Comparison of ENCODE assay signal across 19 cellular contexts in the genomic region with DNA sequence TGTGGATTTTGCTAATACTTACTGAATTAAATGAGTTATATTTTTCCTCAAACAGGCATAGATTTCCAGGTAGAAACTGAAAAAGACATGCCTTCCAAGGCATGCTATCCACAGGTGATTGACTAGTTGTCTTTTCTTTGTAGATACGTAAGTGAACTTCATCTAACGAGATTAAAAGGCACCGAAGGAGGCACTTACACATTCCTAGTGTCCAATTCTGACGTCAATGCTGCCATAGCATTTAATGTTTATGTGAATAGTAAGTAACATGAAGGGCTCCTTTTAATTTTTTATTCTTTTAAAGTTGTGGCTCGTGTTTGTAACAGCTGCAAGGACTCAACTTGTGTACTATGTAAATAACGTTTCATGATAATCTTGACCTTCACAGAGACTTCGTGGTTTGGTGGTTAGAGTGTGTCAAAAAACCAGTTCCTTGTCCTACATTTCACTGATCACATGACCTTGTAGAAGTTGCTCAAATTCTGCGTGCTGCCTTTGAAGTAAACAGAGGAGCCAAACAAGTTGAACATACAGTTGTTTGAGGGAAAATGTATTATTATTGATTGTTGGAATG. TPM values are rescaled to one million over a fixed set of nuclear protein-coding genes. Genes with fewer than 3 reads are reported as not detected.
DNase-seq lines count a peak whose midpoint lies in the region; ATAC-seq, FAIRE-seq and TF ChIP-seq lines count a peak whose summit lies in the region.
"Had no signal": no experiment of that assay in that cellular context is flagged by ENCODE, and none has a peak within 500 bp of the region (broad histone marks: within the 10 kb centered on the region; RNA-seq: fewer than 3 reads in every experiment).

No MANE protein-coding gene starts in this region.

- H3K79me2 ChIP-seq in Loucy (ENCODE audit: insufficient read depth, low read length): no peaks in the 10 kb centered on the region

- intact Hi-C loops in body of pancreas (cut with DNase I) (no loop called here), pancreas (cut with DNase I) (no loop called here), thyroid gland (cut with DNase I) (no loop called here)

- H3K4me1 ChIP-seq in Loucy (ENCODE audit: insufficient read depth, low read length, poor library complexity, severe bottlenecking) (peaks cover 40% of the 10 kb centered on the region), body of pancreas (no peaks in the 10 kb centered on the region), pancreas (no peaks in the 10 kb centered on the region), thyroid gland (no peaks in the 10 kb centered on the region)
- H3K4me1 ChIP-seq: HAP-1, right atrium auricular region, SJCRH30, uterus had no signal

- in situ Hi-C loops in G401 (cut with HindIII; ENCODE audit: low sequenced_read_pairs): no loop called here

- H3K4me3 ChIP-seq in Loucy (ENCODE audit: low read length, poor library complexity, severe bottlenecking): peak overlapping the region; percentile 10
- no peak overlapping the region for H3K4me3 ChIP-seq in body of pancreas
- no peak overlapping the region for H3K4me3 ChIP-seq in pancreas
- no peak overlapping the region for H3K4me3 ChIP-seq in thyroid gland (replicated peaks in 1 of 3)
- H3K4me3 ChIP-seq: dorsolateral prefrontal cortex, HAP-1, right atrium auricular region, SJCRH30, uterus had no signal

- H3K27me3 ChIP-seq in Loucy (ENCODE audit: insufficient read depth, low read length, poor library complexity, severe bottlenecking): no peaks in the 10 kb centered on the region
- H3K27me3 ChIP-seq in body of pancreas: no peaks in the 10 kb centered on the region
- H3K27me3 ChIP-seq in pancreas: no peaks in the 10 kb centered on the region
- no peaks in the 10 kb centered on the region for H3K27me3 ChIP-seq in thyroid gland
- H3K27me3 ChIP-seq: right atrium auricular region, uterus had no signal

- peak; percentile 27 for DNase-seq in NCI-H510A treated with DMSO at 0.1 percent for 48 hours (lab: John Stamatoyannopoulos, UW)
- DNase-seq in NCI-H510A (lab: John Stamatoyannopoulos, UW): no peak
- peak in 1 of 4 donors; percentile 30 for DNase-seq in body of pancreas
- no peak for DNase-seq in pancreas
- DNase-seq in thyroid gland: no peak
- no peak for DNase-seq in iPS-NIHi11 (ENCODE audit: low spot score)
- DNase-seq in G401 (ENCODE audit: low spot score): no peak
- DNase-seq: activated effector memory CD4-positive, alpha-beta T cell treated with Interleukin-2 at 50 U/mL for 16 hours; Calu3; dorsolateral prefrontal cortex; left ventricle myocardium superior; nephron progenitor cell; SJCRH30; stimulated activated CD4-positive, alpha-beta T cell treated with anti-CD3 and anti-CD28 coated beads, Interleukin-4, amount 100 ng/mL, for 24 hours; stimulated activated naive B cell treated with anti-CD40 and anti-IgM and Interleukin-4, amounts not matched to agents 10 μg/mL and 1 μg/mL and 100 μg/mL, for 72 hours; uterus had no signal

- H3K9me3 ChIP-seq in Loucy (ENCODE audit: insufficient read depth, low read depth, low read length) (no peaks in the 10 kb centered on the region), body of pancreas (no peaks in the 10 kb centered on the region), pancreas (no peaks in the 10 kb centered on the region), thyroid gland (no peaks in the 10 kb centered on the region)
- H3K9me3 ChIP-seq: HAP-1, right atrium auricular region, SJCRH30, uterus had no signal

- no peaks in the 10 kb centered on the region for H4K20me1 ChIP-seq in Loucy (ENCODE audit: insufficient read depth, low read length, poor library complexity, severe bottlenecking)

- TF ChIP-seq CTCF in Loucy (conservative IDR thresholded peaks at IDR 0.05; ENCODE audit: low read length) (no peak), body of pancreas (IDR thresholded peaks at IDR 0.05) (no peak), pancreas (IDR thresholded peaks at IDR 0.05) (no peak), thyroid gland (IDR thresholded peaks at IDR 0.05) (no peak)

- H3K9me2 ChIP-seq in Loucy (replicated peaks; ENCODE audit: low read depth, low read length): no peaks in the 10 kb centered on the region

- H3K27ac ChIP-seq in body of pancreas (no peak overlapping the region), pancreas (no peak overlapping the region), thyroid gland (no peak overlapping the region)
- H3K27ac ChIP-seq: dorsolateral prefrontal cortex, right atrium auricular region, SJCRH30, uterus had no signal

- peak overlapping the region; percentile 34; the same call in 1 of the 2 replicates for H2AFZ ChIP-seq in Loucy (ENCODE audit: low read length)

- H3K36me3 ChIP-seq in Loucy (ENCODE audit: insufficient read depth, low read length) (no peaks in the 10 kb centered on the region), body of pancreas (replicated peaks in 1 of 2; ENCODE audit: insufficient read depth in 1 of 2, low read depth in 2 of 2) (no peaks in the 10 kb centered on the region), pancreas (no peaks in the 10 kb centered on the region), thyroid gland (no peaks in the 10 kb centered on the region)
- H3K36me3 ChIP-seq: right atrium auricular region, SJCRH30, uterus had no signal

- ATAC-seq in body of pancreas (peak; percentile 42), pancreas (peak in 3 of 4 donors; percentile 30 to 72 (median 63))
- ATAC-seq: left ventricle myocardium superior had no signal

- TF ChIP-seq POLR2A in body of pancreas (IDR thresholded peaks at IDR 0.05) (no peak), thyroid gland (IDR thresholded peaks at IDR 0.05) (no peak)

- no peaks in the 10 kb centered on the region for H3F3A ChIP-seq in Loucy (ENCODE audit: low read depth)

- H3K9ac ChIP-seq in Loucy (ENCODE audit: low read depth, low read length, poor library complexity, severe bottlenecking): peak overlapping the region; percentile 13

- 21 to 30% methylated on average over 8 of the region's 8 CpGs for WGBS in body of pancreas, 2 donors
- WGBS in pancreas, 2 donors: 26 to 32% methylated on average over 8 of the region's 8 CpGs
- WGBS in thyroid gland, 2 donors: 66 to 75% methylated on average over 8 of the region's 8 CpGs

- H3K4me2 ChIP-seq in Loucy (ENCODE audit: low read depth, low read length, poor library complexity, severe bottlenecking): peak overlapping the region; percentile 54

- no peak for FAIRE-seq in pancreas (lab: Jason Lieb, UNC)

RNA-seq across cellular contexts. Expression of a gene that starts 51.6 kb away (rescaled TPM):
- total RNA-seq in body of pancreas: 1 to 10 TPM; 2.1 to 4.0 TPM
- 1 to 10 TPM in 3 of 6 donors, under 1 TPM in 3; 0.63 to 4.0 (median 1.5) TPM for total RNA-seq in pancreas
- polyA plus RNA-seq in pancreas: 1 to 10 TPM in 1 of 2 donors, under 1 TPM in 1; 0.23 to 1.8 TPM
- total RNA-seq in thyroid gland: 10 to 100 TPM; 44.1 to 67.4 (median 60.9) TPM
- not detected in 2 replicates for total RNA-seq in G401 (2014; rRNA removed; shearing (Covaris generic))
- total RNA-seq: Calu3 had no signal

Comparison
In these comparisons a context has a peak if more than half of its experiments do, and no peak if none do; other contexts are left out.
1. RNA of a gene that starts 51.6 kb away (total RNA-seq): 44.1 to 67.4 TPM in thyroid gland; 2.1 to 4.0 TPM in body of pancreas, 0.63 to 4.0 TPM in pancreas and not detected in G401; every median in the first group is over 4 times any median in the second.